Comparison of ENCODE assay signal across 18 cellular contexts in genomic region chr13:48068036-48068435, GRCh38. TPM values are rescaled to one million over a fixed set of nuclear protein-coding genes. Genes with fewer than 3 reads are reported as not detected.
DNase-seq lines count a peak whose midpoint lies in the region; ATAC-seq, FAIRE-seq and TF ChIP-seq lines count a peak whose summit lies in the region.
"Had no signal": no experiment of that assay in that cellular context is flagged by ENCODE, and none has a peak within 500 bp of the region (broad histone marks: within the 10 kb centered on the region; RNA-seq: fewer than 3 reads in every experiment).

No MANE protein-coding gene starts in this region.

- POLR2A ChIA-PET in HepG2 (lab: Yijun Ruan, JAX), result no interaction called here
- POLR2A ChIA-PET in GM12878 (lab: Charles Lee), result interaction anchor here (1.1 kb wide), 1 partner anchor 15 kb away, joined by 3 read pairs; no protein-coding TSS in a partner anchor

- FAIRE-seq in HepG2 (lab: Jason Lieb, UNC) (no peak), GM12878 (lab: Jason Lieb, UNC) (no peak)

- no peak overlapping the region for H3K4ac ChIP-seq in mesendoderm (ENCODE audit: low read depth, low read length)

- no peak overlapping the region for H2BK15ac ChIP-seq in mesendoderm (replicated peaks; ENCODE audit: low read depth)

- H3K9me3 ChIP-seq in HepG2 (ENCODE audit: low read length), result peaks cover 19% of the 10 kb centered on the region
- peaks cover 0 to 28% (median 13%) of the 10 kb centered on the region in 4 donors for H3K9me3 ChIP-seq in right lobe of liver
- H3K9me3 ChIP-seq in GM12878 (replicated peaks; ENCODE audit: control insufficient read depth, insufficient read depth, low read length), result peaks cover 23% of the 10 kb centered on the region; the same call in 2 of the 3 replicates
- H3K9me3 ChIP-seq: colonic mucosa had no signal

- RAD21 ChIA-PET in GM12878 (lab: Charles Lee; ENCODE audit: unreplicated experiment), result interaction anchor here (1.4 kb wide), 1 partner anchor 30 kb away, joined by 4 read pairs; the partner anchor contains the start of gene NUDT15

- TF ChIP-seq RAD21 in HepG2 (CRISPR knock-in tag; IDR thresholded peaks at IDR 0.05) (no peak), GM12878 (IDR thresholded peaks at IDR 0.05; ENCODE audit: insufficient read depth, low read depth, low read length) (no peak)

- H3K36me3 ChIP-seq in HepG2 (replicated peaks in 1 of 2; ENCODE audit: control insufficient read depth in 1 of 2, insufficient read depth in 2 of 2, low read length in 2 of 2) (peaks cover 18 to 49% of the 10 kb centered on the region in 2 experiments), right lobe of liver (peaks cover 0 to 22% (median 6%) of the 10 kb centered on the region in 4 donors), KMS-11 (ENCODE audit: insufficient read depth) (no peaks in the 10 kb centered on the region), GM12878 (ENCODE audit: control insufficient read depth in 2 of 2, insufficient read depth in 2 of 2, low read length in 1 of 2) (peaks cover 9 to 20% of the 10 kb centered on the region in 2 experiments), mesendoderm (ENCODE audit: control insufficient read depth, insufficient read depth, low read length) (peaks cover 10% of the 10 kb centered on the region)
- H3K36me3 ChIP-seq: colonic mucosa had no signal

- H3K9ac ChIP-seq in HepG2 (ENCODE audit: insufficient read depth, low read depth, low read length), result no peak overlapping the region
- H3K9ac ChIP-seq in KMS-11, result no peak overlapping the region
- H3K9ac ChIP-seq in GM12878 (ENCODE audit: control insufficient read depth, insufficient read depth, low read length), result no peak overlapping the region
- no peak overlapping the region for H3K9ac ChIP-seq in mesendoderm (ENCODE audit: low read length)

- TF ChIP-seq CTCF in HepG2 (CRISPR knock-in tag; IDR thresholded peaks at IDR 0.05), result 0 out of 2 replicates have a peak, but pooled peaks have one; percentile 9
- no peak for TF ChIP-seq CTCF in right lobe of liver (IDR thresholded peaks at IDR 0.05)
- TF ChIP-seq CTCF in KMS-11 (conservative IDR thresholded peaks at IDR 0.05; ENCODE audit: low read depth, low read length), result peak; percentile 18; the same call in 1 of the 2 replicates
- TF ChIP-seq CTCF in GM12878 (IDR thresholded peaks at IDR 0.05 in 2 of 3, conservative IDR thresholded peaks at IDR 0.05 in 1 of 3; ENCODE audit: control insufficient read depth in 2 of 3, extremely low read depth in 1 of 3, insufficient read depth in 1 of 3, low read depth in 3 of 3, low read length in 3 of 3), result peak in 2 of 3 experiments; percentile 9 to 26; a peak in 2 of 6 replicates

- H3K79me2 ChIP-seq in HepG2 (ENCODE audit: insufficient read depth, low read length) (no peaks in the 10 kb centered on the region), KMS-11 (ENCODE audit: insufficient read depth, low read depth) (no peaks in the 10 kb centered on the region), GM12878 (ENCODE audit: control insufficient read depth, insufficient read depth, low read length) (no peaks in the 10 kb centered on the region), mesendoderm (ENCODE audit: control insufficient read depth, insufficient read depth, low read length) (no peaks in the 10 kb centered on the region)

- no peak overlapping the region for H2BK5ac ChIP-seq in mesendoderm (ENCODE audit: low read length)

- SMC1A ChIA-PET in GM12878 (lab: Charles Lee; ENCODE audit: uncharacterized antibody, unreplicated experiment), result interaction anchor here (1.1 to 3.2 kb wide), 3 partner anchors 10 to 50 kb away, joined by 3 to 11 read pairs (median 4); no protein-coding TSS in a partner anchor

- H3K23ac ChIP-seq in mesendoderm (ENCODE audit: low read length), result no peak overlapping the region

- no peak for TF ChIP-seq EP300 in HepG2 (IDR thresholded peaks at IDR 0.05; ENCODE audit: low read depth in 2 of 2, low read length in 2 of 2)
- no peak for TF ChIP-seq EP300 in HepG2 (CRISPR knock-in tag; IDR thresholded peaks at IDR 0.05; ENCODE audit: borderline replicate concordance)
- no peak for TF ChIP-seq EP300 in GM12878 (IDR thresholded peaks at IDR 0.05; ENCODE audit: borderline replicate concordance in 1 of 2, control insufficient read depth in 1 of 2, low read depth in 2 of 2, low read length in 2 of 2)

- H3K4me3 ChIP-seq in HepG2 (replicated peaks in 1 of 3; ENCODE audit: insufficient read depth in 1 of 3, low read depth in 2 of 3, low read length in 3 of 3), result no peak overlapping the region
- no peak overlapping the region for H3K4me3 ChIP-seq in right lobe of liver
- H3K4me3 ChIP-seq in KMS-11 (IDR thresholded peaks at IDR 0.05; ENCODE audit: insufficient read depth, low read depth, low read length), result no peak overlapping the region
- H3K4me3 ChIP-seq in GM12878, result no peak overlapping the region
- no peak overlapping the region for H3K4me3 ChIP-seq in mesendoderm (ENCODE audit: low read length)
- H3K4me3 ChIP-seq: colonic mucosa, GM23338, lung, MG63 had no signal

- intact Hi-C loops in HepG2 (cut with micrococcal nuclease; ENCODE audit: unreplicated experiment), result loop anchor here (2.0 kb wide), 1 partner anchor 269 kb away; no protein-coding TSS in a partner anchor
- intact Hi-C loops in right lobe of liver (cut with DNase I), result no loop called here
- intact Hi-C loops in GM12878 (cut with micrococcal nuclease; ENCODE audit: unreplicated experiment), result no loop called here

- in situ Hi-C loops in HepG2 (cut with HindIII; ENCODE audit: extremely low pct_ligation_motif_present, low pct_unique_long_range_greater_than_20kb), result no loop called here
- in situ Hi-C loops in GM12878 (cut with MboI), result no loop called here

- DNase-seq in HepG2 (ENCODE audit: low spot score), result peak; percentile 13
- no peak for DNase-seq in right lobe of liver
- no peak for DNase-seq in GM12878 (ENCODE audit: low read depth, low spot score)
- DNase-seq in LoVo (ENCODE audit: low spot score), result no peak
- no peak for DNase-seq in mesendoderm
- no peak for DNase-seq in SHP77 (lab: John Stamatoyannopoulos, UW)
- DNase-seq: activated CD4-positive, alpha-beta T cell treated with anti-CD3 and anti-CD28 coated beads, Interleukin-2, amount 50 U/mL, for 48 hours; activated T-cell treated with anti-CD3 and anti-CD28 coated beads, Interleukin-2, amount 50 U/mL, for 24 hours; CD8-positive, alpha-beta memory T cell; colonic mucosa; MG63; NCI-H187; Right ventricle myocardium superior had no signal

- no peaks in the 10 kb centered on the region for H3K27me3 ChIP-seq in HepG2 (ENCODE audit: control insufficient read depth in 1 of 2, insufficient read depth in 2 of 2, low read length in 2 of 2)
- H3K27me3 ChIP-seq in right lobe of liver, result no peaks in the 10 kb centered on the region
- H3K27me3 ChIP-seq in KMS-11 (ENCODE audit: insufficient read depth, low read depth), result no peaks in the 10 kb centered on the region
- no peaks in the 10 kb centered on the region for H3K27me3 ChIP-seq in GM12878 (replicated peaks in 1 of 2; ENCODE audit: control insufficient read depth in 2 of 2, insufficient read depth in 2 of 2, low read length in 1 of 2)
- H3K27me3 ChIP-seq in mesendoderm (ENCODE audit: insufficient read depth, low read length, poor library complexity), result no peaks in the 10 kb centered on the region
- H3K27me3 ChIP-seq: colonic mucosa, MG63 had no signal

- H4K8ac ChIP-seq in mesendoderm (ENCODE audit: low read depth, low read length), result no peak overlapping the region

- no peak overlapping the region for H2AK5ac ChIP-seq in mesendoderm (ENCODE audit: low read length)

- no TSS peak for BruUV-seq in HepG2 (replicated peaks; lab: Mats Ljungman, UMichigan)
- no TSS peak for BruUV-seq in GM12878 (replicated peaks; lab: Mats Ljungman, UMichigan)

- H4K5ac ChIP-seq in mesendoderm (ENCODE audit: low read length), result no peak overlapping the region

- ATAC-seq in HepG2, result no peak
- ATAC-seq in right lobe of liver, result no peak
- peak; percentile 36; the same call in 2 of the 3 replicates for ATAC-seq in GM12878
- ATAC-seq: activated naive CD4-positive, alpha-beta T cell treated with anti-CD3 and anti-CD28 coated beads, Interleukin-2, amount 50 U/mL, for 72 hours; GM23338 had no signal

- CTCF ChIA-PET in HepG2 (lab: Yijun Ruan, JAX; ENCODE audit: low intra/inter-chr PET ratio, low total read pairs) (no interaction called here), GM12878 (lab: Yijun Ruan, JAX) (interaction anchor here (1.1 to 1.5 kb wide), 3 partner anchors 10 to 30 kb away, joined by 3 to 5 read pairs (median 3); partner anchors contain the start of gene NUDT15)

- no peaks in the 10 kb centered on the region for H4K20me1 ChIP-seq in HepG2 (ENCODE audit: insufficient read depth, low read length)
- H4K20me1 ChIP-seq in KMS-11 (ENCODE audit: insufficient read depth), result no peaks in the 10 kb centered on the region
- no peaks in the 10 kb centered on the region for H4K20me1 ChIP-seq in GM12878 (ENCODE audit: control insufficient read depth, insufficient read depth)

- H2AFZ ChIP-seq in HepG2 (ENCODE audit: low read length), result no peak overlapping the region
- H2AFZ ChIP-seq in KMS-11 (ENCODE audit: low read depth), result no peak overlapping the region
- H2AFZ ChIP-seq in GM12878 (ENCODE audit: control insufficient read depth, low read depth, low read length), result no peak overlapping the region
- H2AFZ ChIP-seq: GM23338 had no signal

- H3K27ac ChIP-seq in HepG2 (ENCODE audit: extremely low read length, insufficient read depth, low read length), result no peak overlapping the region
- no peak overlapping the region for H3K27ac ChIP-seq in right lobe of liver
- no peak overlapping the region for H3K27ac ChIP-seq in KMS-11
- no peak overlapping the region for H3K27ac ChIP-seq in GM12878 (ENCODE audit: control insufficient read depth, insufficient read depth)
- H3K27ac ChIP-seq in mesendoderm (ENCODE audit: low read depth, low read length), result no peak overlapping the region
- H3K27ac ChIP-seq: colonic mucosa, VCaP had no signal

- no peak overlapping the region for H3K18ac ChIP-seq in mesendoderm (ENCODE audit: low read length)

- H3K4me1 ChIP-seq in HepG2 (ENCODE audit: insufficient read depth, low read length), result peaks cover 15% of the 10 kb centered on the region
- no peaks in the 10 kb centered on the region for H3K4me1 ChIP-seq in right lobe of liver
- H3K4me1 ChIP-seq in KMS-11 (ENCODE audit: low read depth, poor library complexity, severe bottlenecking), result no peaks in the 10 kb centered on the region
- peaks cover 4% of the 10 kb centered on the region for H3K4me1 ChIP-seq in GM12878 (ENCODE audit: control insufficient read depth, insufficient read depth, low read length)
- no peaks in the 10 kb centered on the region for H3K4me1 ChIP-seq in mesendoderm (ENCODE audit: control insufficient read depth, low read depth, low read length)
- H3K4me1 ChIP-seq: colonic mucosa had no signal

- TF ChIP-seq POLR2A in HepG2 (IDR thresholded peaks at IDR 0.05; ENCODE audit: insufficient read depth in 1 of 2, low read depth in 2 of 2, low read length in 2 of 2) (no peak), right lobe of liver (IDR thresholded peaks at IDR 0.05) (no peak), GM12878 (IDR thresholded peaks at IDR 0.05; ENCODE audit: low read depth, low read length) (no peak)

- no peak overlapping the region for H3K4me2 ChIP-seq in HepG2 (ENCODE audit: low read depth, low read length)
- no peak overlapping the region for H3K4me2 ChIP-seq in KMS-11
- H3K4me2 ChIP-seq in GM12878 (ENCODE audit: control insufficient read depth, insufficient read depth), result no peak overlapping the region
- no peak overlapping the region for H3K4me2 ChIP-seq in mesendoderm (ENCODE audit: low read length)
- H3K4me2 ChIP-seq: GM23338 had no signal

- no peaks in the 10 kb centered on the region for H3K79me1 ChIP-seq in mesendoderm (ENCODE audit: low read length)

- no peak overlapping the region for H2BK120ac ChIP-seq in mesendoderm (ENCODE audit: low read depth, low read length)

- H3K56ac ChIP-seq in mesendoderm (ENCODE audit: low read length), result no peak overlapping the region

RNA-seq across cellular contexts. Expression of gene MED4, which starts 26.9 kb away (rescaled TPM):
- total RNA-seq in HepG2 (2016; rRNA removed; fragmentation: Illumina TruSeq; extraction: Trizol) (57.8 and 82.8 TPM in 2 replicates), right lobe of liver (10 to 100 TPM; 15.1 to 22.5 (median 20.7) TPM), GM12878 (2014; rRNA removed) (31.5 and 38.0 TPM in 2 replicates), GM12878 (2014; rRNA removed; fragmentation: Illumina TruSeq; extraction: Trizol) (48.4 and 51.9 TPM in 2 replicates), GM12878 (2021) (40.1 and 43.7 TPM in 2 replicates)
- 50.9 and 51.4 TPM in 2 replicates for total RNA-seq in HepG2 (2016; cell fraction: cytosol; rRNA removed; fragmentation: Illumina TruSeq; extraction: Trizol; ENCODE audit: low read depth)
- 62.2 and 83.7 TPM in 2 replicates for total RNA-seq in HepG2 (2016; cell fraction: insoluble cytoplasmic fraction; rRNA removed; fragmentation: Illumina TruSeq; extraction: Trizol)
- total RNA-seq in HepG2 (2016; cell fraction: membrane; rRNA removed; fragmentation: Illumina TruSeq; extraction: Trizol), result 49.1 and 57.7 TPM in 2 replicates
- 28.0 and 33.7 TPM in 2 replicates for total RNA-seq in HepG2 (2016; cell fraction: nucleus; rRNA removed; fragmentation: Illumina TruSeq; extraction: Trizol)
- polyA plus RNA-seq in HepG2 (2011; rRNA removed) (33.6 and 49.4 TPM in 2 replicates), GM12878 (2011; rRNA removed) (92.5 and 107 TPM in 2 replicates), GM12878 (2014; fragmentation: Illumina TruSeq; extraction: Trizol) (85.5 and 100 TPM in 2 replicates), GM12878 (2014; fragmentation: Nextera tagmentation; extraction: Ambion mirVana) (100 to 1,000 TPM; 103 to 117 TPM), GM12878 (2014; rRNA removed) (58.4 and 66.8 TPM in 2 replicates), GM12878 (2016; fragmentation: Nextera tagmentation; extraction: Ambion mirVana) (10 to 100 TPM; 89.3 to 92.2 TPM)
- 21.6 and 27.6 TPM in 2 replicates for polyA plus RNA-seq in HepG2 (2011; cell fraction: cytosol; rRNA removed)
- 8.4 and 10.6 TPM in 2 replicates for polyA plus RNA-seq in HepG2 (2011; cell fraction: nucleus; rRNA removed)
- 30.8 and 45.7 TPM in 2 replicates for polyA plus RNA-seq in HepG2 (2012)
- polyA plus RNA-seq in HepG2 (2016; cell fraction: cytosol; fragmentation: Illumina TruSeq; extraction: Trizol; ENCODE audit: low read depth), result 27.1 and 27.6 TPM in 2 replicates
- 122 and 132 TPM in 2 replicates for polyA plus RNA-seq in HepG2 (2016; cell fraction: insoluble cytoplasmic fraction; fragmentation: Illumina TruSeq; extraction: Trizol; ENCODE audit: low read depth)
- polyA plus RNA-seq in HepG2 (2016; cell fraction: membrane; fragmentation: Illumina TruSeq; extraction: Trizol; ENCODE audit: low read depth), result 34.6 and 41.1 TPM in 2 replicates
- 59.2 and 62.6 TPM in 2 replicates for polyA plus RNA-seq in HepG2 (2016; cell fraction: nucleus; fragmentation: Illumina TruSeq; extraction: Trizol; ENCODE audit: insufficient read depth, low read depth)
- 17.9 and 19.3 TPM in 2 replicates for polyA minus RNA-seq in HepG2 (2011; rRNA and poly(A)+ RNA removed; ENCODE audit: low replicate concordance)
- polyA minus RNA-seq in HepG2 (2011; cell fraction: cytosol; rRNA and poly(A)+ RNA removed), result 12.6 and 15.2 TPM in 2 replicates
- polyA minus RNA-seq in HepG2 (2011; cell fraction: nucleus; rRNA and poly(A)+ RNA removed), result 21.5 and 24.7 TPM in 2 replicates
- 22.5 and 25.4 TPM in 2 replicates for total RNA-seq in GM12878 (2013; cell fraction: nucleolus; rRNA removed)
- polyA plus RNA-seq in GM12878 (2011; ENCODE audit: low read depth), result 34.7 TPM
- 35.1 and 43.3 TPM in 2 replicates for polyA plus RNA-seq in GM12878 (2011; cell fraction: cytosol; rRNA removed)
- 15.5 and 22.6 TPM in 2 replicates for polyA plus RNA-seq in GM12878 (2011; cell fraction: nucleus; rRNA removed)
- 43.5 and 44.3 TPM in 2 replicates for polyA plus RNA-seq in GM12878 (2012)
- 15.9 and 20.0 TPM in 2 replicates for polyA minus RNA-seq in GM12878 (2011; rRNA and poly(A)+ RNA removed)
- 12.3 and 16.1 TPM in 2 replicates for polyA minus RNA-seq in GM12878 (2011; cell fraction: cytosol; rRNA and poly(A)+ RNA removed)
- 7.1 and 8.5 TPM in 2 replicates for polyA minus RNA-seq in GM12878 (2011; cell fraction: nucleus; rRNA and poly(A)+ RNA removed)
- polyA plus RNA-seq in mesendoderm (2013, experiment 1 of 2), result 51.8 TPM
- polyA plus RNA-seq in mesendoderm (2013, experiment 2 of 2), result 50.1 TPM

RNA-seq across cellular contexts. Expression of gene NUDT15, which starts 30.5 kb away (rescaled TPM):
- total RNA-seq in HepG2 (2016; rRNA removed; fragmentation: Illumina TruSeq; extraction: Trizol) (47.3 and 69.9 TPM in 2 replicates), right lobe of liver (1 to 10 TPM; 5.1 to 7.6 (median 6.3) TPM), GM12878 (2014; rRNA removed) (14.7 and 15.4 TPM in 2 replicates), GM12878 (2014; rRNA removed; fragmentation: Illumina TruSeq; extraction: Trizol) (18.3 TPM in 2 replicates), GM12878 (2021) (10.0 and 12.0 TPM in 2 replicates)
- total RNA-seq in HepG2 (2016; cell fraction: cytosol; rRNA removed; fragmentation: Illumina TruSeq; extraction: Trizol; ENCODE audit: low read depth), result 7.1 and 7.9 TPM in 2 replicates
- 49.0 and 73.7 TPM in 2 replicates for total RNA-seq in HepG2 (2016; cell fraction: insoluble cytoplasmic fraction; rRNA removed; fragmentation: Illumina TruSeq; extraction: Trizol)
- total RNA-seq in HepG2 (2016; cell fraction: membrane; rRNA removed; fragmentation: Illumina TruSeq; extraction: Trizol), result 30.3 and 35.9 TPM in 2 replicates
- 15.9 and 17.8 TPM in 2 replicates for total RNA-seq in HepG2 (2016; cell fraction: nucleus; rRNA removed; fragmentation: Illumina TruSeq; extraction: Trizol)
- polyA plus RNA-seq in HepG2 (2011; rRNA removed) (13.6 and 21.3 TPM in 2 replicates), GM12878 (2011; rRNA removed) (20.6 and 30.3 TPM in 2 replicates), GM12878 (2014; fragmentation: Illumina TruSeq; extraction: Trizol) (20.4 and 23.3 TPM in 2 replicates), GM12878 (2014; fragmentation: Nextera tagmentation; extraction: Ambion mirVana) (10 to 100 TPM; 11.4 to 17.7 TPM), GM12878 (2014; rRNA removed) (13.6 and 16.5 TPM in 2 replicates), GM12878 (2016; fragmentation: Nextera tagmentation; extraction: Ambion mirVana) (10 to 100 TPM; 25.2 to 26.7 TPM)
- 11.3 and 13.1 TPM in 2 replicates for polyA plus RNA-seq in HepG2 (2011; cell fraction: cytosol; rRNA removed)
- polyA plus RNA-seq in HepG2 (2011; cell fraction: nucleus; rRNA removed), result 2.6 and 3.5 TPM in 2 replicates
- 13.1 and 17.2 TPM in 2 replicates for polyA plus RNA-seq in HepG2 (2012)
- 8.9 and 9.5 TPM in 2 replicates for polyA plus RNA-seq in HepG2 (2016; cell fraction: cytosol; fragmentation: Illumina TruSeq; extraction: Trizol; ENCODE audit: low read depth)
- 75.0 and 88.7 TPM in 2 replicates for polyA plus RNA-seq in HepG2 (2016; cell fraction: insoluble cytoplasmic fraction; fragmentation: Illumina TruSeq; extraction: Trizol; ENCODE audit: low read depth)
- polyA plus RNA-seq in HepG2 (2016; cell fraction: membrane; fragmentation: Illumina TruSeq; extraction: Trizol; ENCODE audit: low read depth), result 25.3 and 25.5 TPM in 2 replicates
- polyA plus RNA-seq in HepG2 (2016; cell fraction: nucleus; fragmentation: Illumina TruSeq; extraction: Trizol; ENCODE audit: insufficient read depth, low read depth), result 26.7 and 30.6 TPM in 2 replicates
- 2.7 and 6.2 TPM in 2 replicates for polyA minus RNA-seq in HepG2 (2011; rRNA and poly(A)+ RNA removed; ENCODE audit: low replicate concordance)
- polyA minus RNA-seq in HepG2 (2011; cell fraction: cytosol; rRNA and poly(A)+ RNA removed), result 5.0 and 6.7 TPM in 2 replicates
- polyA minus RNA-seq in HepG2 (2011; cell fraction: nucleus; rRNA and poly(A)+ RNA removed), result 5.1 and 5.9 TPM in 2 replicates
- total RNA-seq in GM12878 (2013; cell fraction: nucleolus; rRNA removed), result 1.9 and 2.7 TPM in 2 replicates
- polyA plus RNA-seq in GM12878 (2011; ENCODE audit: low read depth), result 6.9 TPM
- 10.2 and 10.5 TPM in 2 replicates for polyA plus RNA-seq in GM12878 (2011; cell fraction: cytosol; rRNA removed)
- polyA plus RNA-seq in GM12878 (2011; cell fraction: nucleus; rRNA removed), result 3.1 and 4.0 TPM in 2 replicates
- 8.0 and 8.5 TPM in 2 replicates for polyA plus RNA-seq in GM12878 (2012)
- 3.1 TPM in 2 replicates for polyA minus RNA-seq in GM12878 (2011; rRNA and poly(A)+ RNA removed)
- 1.9 and 2.3 TPM in 2 replicates for polyA minus RNA-seq in GM12878 (2011; cell fraction: cytosol; rRNA and poly(A)+ RNA removed)
- 1.5 and 3.3 TPM in 2 replicates for polyA minus RNA-seq in GM12878 (2011; cell fraction: nucleus; rRNA and poly(A)+ RNA removed)
- polyA plus RNA-seq in mesendoderm (2013, experiment 1 of 2), result 170 TPM
- polyA plus RNA-seq in mesendoderm (2013, experiment 2 of 2), result 174 TPM

Comparison
In these comparisons a context has a peak if more than half of its experiments do, and no peak if none do; other contexts are left out.
1. CTCF ChIP-seq: peak in HepG2 (single experiment), KMS-11 (single experiment) and GM12878 (2 of 3); none in right lobe of liver (0 of 4).
2. Of the 75 proteins assayed by ChIP-seq in both HepG2 and GM12878: peak only in HepG2: none; only in GM12878: none; in both: CTCF; in neither: 74.